1 cellular context compared by ENCODE assay signal in the genomic region with DNA sequence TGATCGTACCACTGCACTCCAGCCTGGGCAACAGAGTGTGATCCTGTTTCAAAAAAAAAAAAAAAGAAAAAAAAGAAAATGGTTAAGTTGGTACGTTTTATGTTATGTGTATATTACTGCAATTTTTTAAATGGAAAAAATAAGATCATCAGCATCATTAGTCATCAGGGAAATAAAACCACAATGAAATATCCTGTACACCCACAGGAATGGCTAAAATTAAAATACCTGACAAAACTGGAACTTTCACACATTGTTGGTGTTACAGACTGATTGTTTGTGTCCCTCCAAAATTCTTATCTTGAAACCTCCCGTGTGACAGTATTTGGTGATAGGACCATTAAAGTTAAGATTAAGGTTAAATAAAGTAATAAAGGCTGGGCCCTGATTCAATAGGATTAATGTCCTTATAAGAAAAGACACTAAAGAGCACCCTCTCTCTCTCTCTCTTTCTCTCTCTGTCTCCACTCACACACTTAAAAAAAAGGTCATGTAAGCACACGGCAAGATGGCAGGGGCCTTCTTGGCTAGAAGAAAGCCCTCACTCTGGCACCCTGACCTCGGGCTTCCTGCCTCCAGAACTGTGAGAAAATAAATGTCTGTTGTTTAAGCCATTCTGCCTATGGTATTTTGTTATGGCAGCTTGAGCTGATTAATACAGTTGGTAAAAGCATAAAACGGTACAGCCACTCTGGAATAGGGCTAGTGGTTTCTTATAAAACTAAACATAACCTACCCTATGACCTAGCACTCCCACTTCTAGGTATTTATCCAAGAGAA.
TF ChIP-seq lines count a peak whose summit lies in the region.

No MANE protein-coding gene starts in this region.

TF ChIP-seq in SK-N-SH, 30 proteins besides CTCF, POLR2A, EP300 and RAD21 (continued from another document):
- TF ChIP-seq, protein P1, sequence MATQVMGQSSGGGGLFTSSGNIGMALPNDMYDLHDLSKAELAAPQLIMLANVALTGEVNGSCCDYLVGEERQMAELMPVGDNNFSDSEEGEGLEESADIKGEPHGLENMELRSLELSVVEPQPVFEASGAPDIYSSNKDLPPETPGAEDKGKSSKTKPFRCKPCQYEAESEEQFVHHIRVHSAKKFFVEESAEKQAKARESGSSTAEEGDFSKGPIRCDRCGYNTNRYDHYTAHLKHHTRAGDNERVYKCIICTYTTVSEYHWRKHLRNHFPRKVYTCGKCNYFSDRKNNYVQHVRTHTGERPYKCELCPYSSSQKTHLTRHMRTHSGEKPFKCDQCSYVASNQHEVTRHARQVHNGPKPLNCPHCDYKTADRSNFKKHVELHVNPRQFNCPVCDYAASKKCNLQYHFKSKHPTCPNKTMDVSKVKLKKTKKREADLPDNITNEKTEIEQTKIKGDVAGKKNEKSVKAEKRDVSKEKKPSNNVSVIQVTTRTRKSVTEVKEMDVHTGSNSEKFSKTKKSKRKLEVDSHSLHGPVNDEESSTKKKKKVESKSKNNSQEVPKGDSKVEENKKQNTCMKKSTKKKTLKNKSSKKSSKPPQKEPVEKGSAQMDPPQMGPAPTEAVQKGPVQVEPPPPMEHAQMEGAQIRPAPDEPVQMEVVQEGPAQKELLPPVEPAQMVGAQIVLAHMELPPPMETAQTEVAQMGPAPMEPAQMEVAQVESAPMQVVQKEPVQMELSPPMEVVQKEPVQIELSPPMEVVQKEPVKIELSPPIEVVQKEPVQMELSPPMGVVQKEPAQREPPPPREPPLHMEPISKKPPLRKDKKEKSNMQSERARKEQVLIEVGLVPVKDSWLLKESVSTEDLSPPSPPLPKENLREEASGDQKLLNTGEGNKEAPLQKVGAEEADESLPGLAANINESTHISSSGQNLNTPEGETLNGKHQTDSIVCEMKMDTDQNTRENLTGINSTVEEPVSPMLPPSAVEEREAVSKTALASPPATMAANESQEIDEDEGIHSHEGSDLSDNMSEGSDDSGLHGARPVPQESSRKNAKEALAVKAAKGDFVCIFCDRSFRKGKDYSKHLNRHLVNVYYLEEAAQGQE (IDR thresholded peaks at IDR 0.05; ENCODE audit: low read depth, low read length), result no peak
- TF ChIP-seq POLR2AphosphoS5 (IDR thresholded peaks at IDR 0.05; ENCODE audit: low read depth, low read length) (no peak), USF2 (IDR thresholded peaks at IDR 0.05; ENCODE audit: borderline replicate concordance, low read depth, low read length) (no peak), NFIC (IDR thresholded peaks at IDR 0.05; ENCODE audit: borderline replicate concordance) (no peak), MXI1 (IDR thresholded peaks at IDR 0.05; ENCODE audit: low read depth, low read length) (no peak), FOSL2 (IDR thresholded peaks at IDR 0.05; ENCODE audit: borderline replicate concordance, low read depth) (no peak), TAF1 (IDR thresholded peaks at IDR 0.05; ENCODE audit: borderline replicate concordance, low read depth, low read length) (no peak), EZH2phosphoT487 (IDR thresholded peaks at IDR 0.05; ENCODE audit: borderline replicate concordance, low read depth) (no peak), ELF1 (IDR thresholded peaks at IDR 0.05) (no peak), YY1 (IDR thresholded peaks at IDR 0.05; ENCODE audit: low read depth) (no peak)
- TF ChIP-seq, protein P2, sequence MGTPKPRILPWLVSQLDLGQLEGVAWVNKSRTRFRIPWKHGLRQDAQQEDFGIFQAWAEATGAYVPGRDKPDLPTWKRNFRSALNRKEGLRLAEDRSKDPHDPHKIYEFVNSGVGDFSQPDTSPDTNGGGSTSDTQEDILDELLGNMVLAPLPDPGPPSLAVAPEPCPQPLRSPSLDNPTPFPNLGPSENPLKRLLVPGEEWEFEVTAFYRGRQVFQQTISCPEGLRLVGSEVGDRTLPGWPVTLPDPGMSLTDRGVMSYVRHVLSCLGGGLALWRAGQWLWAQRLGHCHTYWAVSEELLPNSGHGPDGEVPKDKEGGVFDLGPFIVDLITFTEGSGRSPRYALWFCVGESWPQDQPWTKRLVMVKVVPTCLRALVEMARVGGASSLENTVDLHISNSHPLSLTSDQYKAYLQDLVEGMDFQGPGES (IDR thresholded peaks at IDR 0.05; ENCODE audit: low read depth, low read length), result no peak
- TF ChIP-seq, protein P3, sequence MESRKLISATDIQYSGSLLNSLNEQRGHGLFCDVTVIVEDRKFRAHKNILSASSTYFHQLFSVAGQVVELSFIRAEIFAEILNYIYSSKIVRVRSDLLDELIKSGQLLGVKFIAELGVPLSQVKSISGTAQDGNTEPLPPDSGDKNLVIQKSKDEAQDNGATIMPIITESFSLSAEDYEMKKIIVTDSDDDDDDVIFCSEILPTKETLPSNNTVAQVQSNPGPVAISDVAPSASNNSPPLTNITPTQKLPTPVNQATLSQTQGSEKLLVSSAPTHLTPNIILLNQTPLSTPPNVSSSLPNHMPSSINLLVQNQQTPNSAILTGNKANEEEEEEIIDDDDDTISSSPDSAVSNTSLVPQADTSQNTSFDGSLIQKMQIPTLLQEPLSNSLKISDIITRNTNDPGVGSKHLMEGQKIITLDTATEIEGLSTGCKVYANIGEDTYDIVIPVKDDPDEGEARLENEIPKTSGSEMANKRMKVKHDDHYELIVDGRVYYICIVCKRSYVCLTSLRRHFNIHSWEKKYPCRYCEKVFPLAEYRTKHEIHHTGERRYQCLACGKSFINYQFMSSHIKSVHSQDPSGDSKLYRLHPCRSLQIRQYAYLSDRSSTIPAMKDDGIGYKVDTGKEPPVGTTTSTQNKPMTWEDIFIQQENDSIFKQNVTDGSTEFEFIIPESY (IDR thresholded peaks at IDR 0.05; ENCODE audit: borderline replicate concordance, low read depth), result no peak
